13 cellular contexts compared by ENCODE assay signal in genomic region chr1:159752135-159752580, GRCh38. TPM values are rescaled to one million over a fixed set of nuclear protein-coding genes. Genes with fewer than 3 reads are reported as not detected.
DNase-seq lines count a peak whose midpoint lies in the region; ATAC-seq and TF ChIP-seq lines count a peak whose summit lies in the region.
"Had no signal": no experiment of that assay in that cellular context is flagged by ENCODE, and none has a peak within 500 bp of the region (broad histone marks: within the 10 kb centered on the region; RNA-seq: fewer than 3 reads in every experiment).

No MANE protein-coding gene starts in this region.

- H3K27me3 Mint-ChIP-seq in activated CD8-positive, alpha-beta T cell treated with anti-CD3 and anti-CD28 coated beads for 36 hours = peaks cover 3% of the 10 kb centered on the region

- no peaks in the 10 kb centered on the region for H3K4me1 Mint-ChIP-seq in activated CD8-positive, alpha-beta T cell treated with anti-CD3 and anti-CD28 coated beads for 36 hours (ENCODE audit: low read depth)
- H3K4me1 Mint-ChIP-seq: immature natural killer cell had no signal

- H3K36me3 ChIP-seq in body of pancreas (replicated peaks in 1 of 2; ENCODE audit: insufficient read depth in 1 of 2, low read depth in 2 of 2) (no peaks in the 10 kb centered on the region), left ventricle myocardium inferior (no peaks in the 10 kb centered on the region), HAP-1 (replicated peaks) (no peaks in the 10 kb centered on the region)
- H3K36me3 ChIP-seq: BLaER1 treated with 17β-estradiol and CSF1 and Interleukin-3, amounts not matched to agents 10 nM and 100 nM had no signal

- no peak overlapping the region for H3K27ac Mint-ChIP-seq in activated CD8-positive, alpha-beta T cell treated with anti-CD3 and anti-CD28 coated beads for 36 hours
- H3K27ac Mint-ChIP-seq: immature natural killer cell had no signal

- no peaks in the 10 kb centered on the region for H3K36me3 Mint-ChIP-seq in activated CD8-positive, alpha-beta T cell treated with anti-CD3 and anti-CD28 coated beads for 36 hours (ENCODE audit: low read depth)
- H3K36me3 Mint-ChIP-seq: immature natural killer cell had no signal

- CTCF ChIA-PET in activated CD8-positive, alpha-beta T cell treated with anti-CD3 and anti-CD28 coated beads for 36 hours (lab: Charles Lee) = no interaction called here

- H3K27ac ChIP-seq in body of pancreas (peak overlapping the region in 3 of 4 donors; percentile 37 to 70 (median 68)), left ventricle myocardium inferior (replicated peaks) (peak overlapping the region; percentile 78)
- H3K27ac ChIP-seq: BLaER1 treated with 17β-estradiol and CSF1 and Interleukin-3, amounts not matched to agents 10 nM and 100 nM had no signal

- DNase-seq in Ammon's horn (ENCODE audit: low spot score) (peak; percentile 4), body of pancreas (peak; percentile 79 to 94 (median 90)), left ventricle myocardium inferior (peak; percentile 33), sciatic nerve (ENCODE audit: low spot score) (peak; percentile 78), HAP-1 (ENCODE audit: low spot score in 2 of 2) (no peak)
- DNase-seq in activated CD4-positive, alpha-beta T cell treated with anti-CD3 and anti-CD28 coated beads, Interleukin-2, amount 50 U/mL, for 48 hours = no peak
- no peak for DNase-seq in activated CD8-positive, alpha-beta T cell treated with anti-CD3 and anti-CD28 coated beads for 36 hours
- DNase-seq: immature natural killer cell, KBM-7, retina had no signal

- POLR2A ChIA-PET in activated CD8-positive, alpha-beta T cell treated with anti-CD3 and anti-CD28 coated beads for 36 hours (lab: Charles Lee) = no interaction called here

- WGBS in body of pancreas, 2 donors = 13 to 16% methylated on average over 4 of the region's 4 CpGs

- ATAC-seq in body of pancreas = peak; percentile 88
- ATAC-seq in sciatic nerve = peak; percentile 93
- ATAC-seq in GM18873 (IDR thresholded peaks at IDR 0.05; ENCODE audit: low FRiP score, unreplicated experiment) = no peak
- no peak for ATAC-seq in activated CD8-positive, alpha-beta T cell treated with anti-CD3 and anti-CD28 coated beads for 36 hours

- no peaks in the 10 kb centered on the region for H3K9me3 Mint-ChIP-seq in activated CD8-positive, alpha-beta T cell treated with anti-CD3 and anti-CD28 coated beads for 36 hours
- H3K9me3 Mint-ChIP-seq: immature natural killer cell had no signal

- peak in 2 of 7 experiments; percentile 8 to 18 for TF ChIP-seq CTCF in body of pancreas (IDR thresholded peaks at IDR 0.05)
- TF ChIP-seq CTCF in left ventricle myocardium inferior (IDR thresholded peaks at IDR 0.05; ENCODE audit: borderline replicate concordance) = no peak
- no peak for TF ChIP-seq CTCF in activated CD8-positive, alpha-beta T cell treated with anti-CD3 and anti-CD28 coated beads for 36 hours (IDR thresholded peaks at IDR 0.05)

- H3K9me3 ChIP-seq in body of pancreas (no peaks in the 10 kb centered on the region), left ventricle myocardium inferior (replicated peaks) (no peaks in the 10 kb centered on the region), HAP-1 (no peaks in the 10 kb centered on the region)
- H3K9me3 ChIP-seq: BLaER1 treated with 17β-estradiol and CSF1 and Interleukin-3, amounts not matched to agents 10 nM and 100 nM had no signal

- H3K4me3 Mint-ChIP-seq in activated CD8-positive, alpha-beta T cell treated with anti-CD3 and anti-CD28 coated beads for 36 hours = no peak overlapping the region
- H3K4me3 Mint-ChIP-seq: immature natural killer cell had no signal

- H3K4me1 ChIP-seq in body of pancreas (peaks cover 58% of the 10 kb centered on the region), left ventricle myocardium inferior (peaks cover 19% of the 10 kb centered on the region), HAP-1 (no peaks in the 10 kb centered on the region)

- H3K4me3 ChIP-seq in body of pancreas = no peak overlapping the region
- no peak overlapping the region for H3K4me3 ChIP-seq in left ventricle myocardium inferior
- no peak overlapping the region for H3K4me3 ChIP-seq in HAP-1
- H3K4me3 ChIP-seq: BLaER1 treated with 17β-estradiol and CSF1 and Interleukin-3, amounts not matched to agents 10 nM and 100 nM had no signal

- no peak for TF ChIP-seq POLR2A in body of pancreas (IDR thresholded peaks at IDR 0.05)

- in situ Hi-C loops in HAP-1 (cut with MboI; ENCODE audit: low sequenced_read_pairs) = no loop called here

- intact Hi-C loops in body of pancreas (cut with DNase I) = no loop called here
- intact Hi-C loops in left ventricle myocardium inferior (cut with micrococcal nuclease) = no loop called here
- intact Hi-C loops in sciatic nerve (cut with DNase I) = no loop called here
- intact Hi-C loops in activated CD8-positive, alpha-beta T cell treated with anti-CD3 and anti-CD28 coated beads for 36 hours (cut with micrococcal nuclease) = no loop called here

- H3K27me3 ChIP-seq in body of pancreas (no peaks in the 10 kb centered on the region), left ventricle myocardium inferior (ENCODE audit: low read depth) (no peaks in the 10 kb centered on the region), HAP-1 (ENCODE audit: low read depth) (no peaks in the 10 kb centered on the region)
- H3K27me3 ChIP-seq: BLaER1 treated with 17β-estradiol and CSF1 and Interleukin-3, amounts not matched to agents 10 nM and 100 nM had no signal

RNA-seq across cellular contexts. Expression of gene DUSP23, which starts 28.6 kb away (rescaled TPM):
- total RNA-seq in body of pancreas (10 to 100 TPM; 60.6 to 91.1 TPM), left ventricle myocardium inferior (15.0 TPM), sciatic nerve (48.2 TPM)
- 10 to 100 TPM; 27.2 TPM for total RNA-seq in activated CD8-positive, alpha-beta T cell treated with anti-CD3 and anti-CD28 coated beads for 36 hours

RNA-seq across cellular contexts. Expression of gene CRP, which starts 37.8 kb away (rescaled TPM):
- total RNA-seq in body of pancreas = 1 to 10 TPM in 1 of 2 donors, under 1 TPM in 1; 0.33 to 1.6 TPM
- total RNA-seq in left ventricle myocardium inferior = not detected
- total RNA-seq in sciatic nerve = 0.22 TPM
- not detected for total RNA-seq in activated CD8-positive, alpha-beta T cell treated with anti-CD3 and anti-CD28 coated beads for 36 hours
- total RNA-seq: T-helper 1 cell treated with Interleukin-12 subunit alpha and Interleukin-12 subunit beta and Interleukin-4 antibody, amounts not matched to agents 30 ng/mL and 1 ng/mL, for 36 hours had no signal

RNA-seq across cellular contexts. Expression of gene FCRL6, which starts 50.0 kb away (rescaled TPM):
- total RNA-seq in body of pancreas (1 to 10 TPM in 1 of 2 donors, not detected in 1; 6.3 TPM), left ventricle myocardium inferior (0.33 TPM), sciatic nerve (1.2 TPM)
- under 1 TPM in 1 of 2 experiments, not detected in 1; 0.20 TPM for total RNA-seq in activated CD8-positive, alpha-beta T cell treated with anti-CD3 and anti-CD28 coated beads for 36 hours

Comparison
In these comparisons a context has a peak if more than half of its experiments do, and no peak if none do; other contexts are left out.
1. DNase-seq: peak in Ammon's horn (single experiment), body of pancreas (4 of 4), left ventricle myocardium inferior (single experiment) and sciatic nerve (single experiment); none in activated CD4-positive, alpha-beta T cell treated with anti-CD3 and anti-CD28 coated beads, Interleukin-2, amount 50 U/mL, for 48 hours (0 of 2), activated CD8-positive, alpha-beta T cell treated with anti-CD3 and anti-CD28 coated beads for 36 hours (single experiment) and HAP-1 (0 of 2).
2. ATAC-seq: peak in body of pancreas (single experiment) and sciatic nerve (single experiment); none in GM18873 (single experiment) and activated CD8-positive, alpha-beta T cell treated with anti-CD3 and anti-CD28 coated beads for 36 hours (single experiment).